Comparison of ENCODE assay signal across 1 cellular context in the genomic region with DNA sequence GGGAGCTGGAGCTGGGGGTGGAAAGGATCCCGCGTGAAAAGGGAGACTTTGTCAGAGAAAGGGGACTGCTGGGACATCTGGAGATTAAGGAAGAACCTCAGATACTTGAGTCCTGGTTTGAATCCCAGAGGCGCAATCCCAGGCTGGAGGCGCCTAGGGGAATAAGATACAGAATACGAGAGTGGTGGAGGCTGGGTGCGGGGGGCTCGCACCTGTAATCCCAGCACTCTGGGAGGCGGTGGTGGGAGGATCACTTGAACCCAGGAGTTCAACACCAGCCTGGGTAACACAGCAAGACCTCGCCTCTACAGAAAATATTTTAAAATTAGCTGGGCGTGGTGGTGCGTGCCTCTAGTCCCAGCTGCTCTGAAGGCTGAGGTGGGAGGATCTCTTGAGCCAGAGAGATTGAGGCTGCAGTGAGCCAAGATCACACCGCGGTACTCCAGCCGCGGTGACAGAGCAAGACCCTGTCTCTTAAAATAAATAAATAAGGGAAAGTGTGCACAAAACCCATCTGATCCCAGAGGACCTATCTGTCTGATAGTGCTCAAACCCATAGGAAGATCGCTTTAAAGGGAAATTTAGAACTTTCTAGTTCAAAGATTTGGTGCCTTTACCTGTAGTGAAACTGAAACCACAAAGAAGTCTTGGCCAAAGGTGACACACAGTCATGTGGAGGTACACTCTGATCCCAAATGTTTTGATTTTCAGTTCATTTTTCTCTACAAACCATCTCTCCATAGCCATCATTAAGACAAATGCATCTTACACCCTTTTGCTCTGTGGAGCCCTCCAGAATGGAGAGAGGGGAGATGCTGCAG.
TF ChIP-seq lines count a peak whose summit lies in the region.

No MANE protein-coding gene starts in this region.

TF ChIP-seq in HepG2, 621 proteins besides CTCF, POLR2A, EP300 and RAD21 (continues in another document):
- TF ChIP-seq SMAD9 (CRISPR knock-in tag; IDR thresholded peaks at IDR 0.05) (0 out of 2 replicates have a peak, but pooled peaks have one; percentile 0), NFIC (IDR thresholded peaks at IDR 0.05; ENCODE audit: low read length) (no peak), ESRRA (CRISPR knock-in tag; IDR thresholded peaks at IDR 0.05; ENCODE audit: low read depth) (no peak), AKAP8 (CRISPR knock-in tag; IDR thresholded peaks at IDR 0.05) (no peak), MLLT10 (CRISPR knock-in tag; IDR thresholded peaks at IDR 0.05) (no peak), ZNF619 (CRISPR knock-in tag; IDR thresholded peaks at IDR 0.05) (no peak), MYC (CRISPR knock-in tag; IDR thresholded peaks at IDR 0.05; ENCODE audit: borderline replicate concordance) (no peak), ZNF550 (CRISPR knock-in tag; IDR thresholded peaks at IDR 0.05; ENCODE audit: borderline replicate concordance) (no peak), KLF9 (CRISPR knock-in tag; IDR thresholded peaks at IDR 0.05; ENCODE audit: low read depth) (no peak), KDM6A (CRISPR knock-in tag; IDR thresholded peaks at IDR 0.05; ENCODE audit: low read depth) (no peak), NCOA1 (CRISPR knock-in tag; IDR thresholded peaks at IDR 0.05) (0 out of 2 replicates have a peak, but pooled peaks have one; percentile 4), MTF2 (CRISPR knock-in tag; IDR thresholded peaks at IDR 0.05; ENCODE audit: borderline replicate concordance) (no peak), HMG20A (CRISPR knock-in tag; IDR thresholded peaks at IDR 0.05; ENCODE audit: borderline replicate concordance) (no peak), ELF4 (CRISPR knock-in tag; IDR thresholded peaks at IDR 0.05; ENCODE audit: borderline replicate concordance) (no peak), DR1 (CRISPR knock-in tag; IDR thresholded peaks at IDR 0.05) (0 out of 2 replicates have a peak, but pooled peaks have one; percentile 2), RARA (CRISPR knock-in tag; IDR thresholded peaks at IDR 0.05) (no peak), PHF8 (CRISPR knock-in tag; IDR thresholded peaks at IDR 0.05) (no peak), RARG (CRISPR knock-in tag; IDR thresholded peaks at IDR 0.05; ENCODE audit: low read depth) (no peak), ZNF20 (CRISPR knock-in tag; IDR thresholded peaks at IDR 0.05) (0 out of 2 replicates have a peak, but pooled peaks have one; percentile 12), PAX8 (CRISPR knock-in tag; IDR thresholded peaks at IDR 0.05; ENCODE audit: borderline replicate concordance) (no peak), KDM5A (IDR thresholded peaks at IDR 0.05; ENCODE audit: borderline replicate concordance, low read length) (no peak), ZNF749 (CRISPR knock-in tag; IDR thresholded peaks at IDR 0.05; ENCODE audit: borderline replicate concordance) (no peak), SATB2 (CRISPR knock-in tag; IDR thresholded peaks at IDR 0.05) (no peak), HNF4G (IDR thresholded peaks at IDR 0.05; ENCODE audit: borderline replicate concordance, low read depth, low read length) (no peak), HNF4G (CRISPR knock-in tag; IDR thresholded peaks at IDR 0.05; ENCODE audit: borderline replicate concordance, low read depth) (no peak), RBAK (CRISPR knock-in tag; IDR thresholded peaks at IDR 0.05) (no peak; the same call in 1 of the 2 replicates), TBX3 (IDR thresholded peaks at IDR 0.05; ENCODE audit: borderline replicate concordance) (no peak), TGIF2 (CRISPR knock-in tag; IDR thresholded peaks at IDR 0.05) (no peak), NONO (IDR thresholded peaks at IDR 0.05) (no peak), NONO (CRISPR knock-in tag; conservative IDR thresholded peaks at IDR 0.05) (no peak), MIER3 (CRISPR knock-in tag; IDR thresholded peaks at IDR 0.05; ENCODE audit: borderline replicate concordance) (0 out of 2 replicates have a peak, but pooled peaks have one; percentile 4), ETV5 (CRISPR knock-in tag; IDR thresholded peaks at IDR 0.05; ENCODE audit: borderline replicate concordance) (no peak), HNF4A (CRISPR knock-in tag; IDR thresholded peaks at IDR 0.05) (no peak), SP2 (CRISPR knock-in tag; IDR thresholded peaks at IDR 0.05) (no peak), NFKBIZ (CRISPR knock-in tag; IDR thresholded peaks at IDR 0.05) (no peak), U2AF2 (IDR thresholded peaks at IDR 0.05; ENCODE audit: low read depth, low read length) (no peak), ZNF713 (CRISPR knock-in tag; IDR thresholded peaks at IDR 0.05) (no peak), BHLHE40 (IDR thresholded peaks at IDR 0.05; ENCODE audit: low read length) (no peak), NR2C2 (CRISPR knock-in tag; IDR thresholded peaks at IDR 0.05; ENCODE audit: borderline replicate concordance) (no peak; the same call in 1 of the 2 replicates), KLF13 (CRISPR knock-in tag; IDR thresholded peaks at IDR 0.05) (no peak), NFKB2 (CRISPR knock-in tag; IDR thresholded peaks at IDR 0.05; ENCODE audit: borderline replicate concordance) (no peak), ZKSCAN5 (CRISPR knock-in tag; IDR thresholded peaks at IDR 0.05) (no peak), SMAD1 (CRISPR knock-in tag; IDR thresholded peaks at IDR 0.05; ENCODE audit: borderline replicate concordance, low read depth) (no peak), ZZZ3 (CRISPR knock-in tag; IDR thresholded peaks at IDR 0.05; ENCODE audit: borderline replicate concordance) (no peak), KDM5B (CRISPR knock-in tag; IDR thresholded peaks at IDR 0.05; ENCODE audit: borderline replicate concordance) (0 out of 2 replicates have a peak, but pooled peaks have one; percentile 4), MAF1 (CRISPR knock-in tag; IDR thresholded peaks at IDR 0.05; ENCODE audit: borderline replicate concordance) (peak; percentile 2; the same call in 1 of the 2 replicates), ZNF598 (CRISPR knock-in tag; IDR thresholded peaks at IDR 0.05; ENCODE audit: borderline replicate concordance) (peak; percentile 2; the same call in 1 of the 2 replicates), HOXA5 (CRISPR knock-in tag; IDR thresholded peaks at IDR 0.05) (no peak; the same call in 1 of the 2 replicates), ZSCAN29 (CRISPR knock-in tag; conservative IDR thresholded peaks at IDR 0.05) (no peak), MED1 (CRISPR knock-in tag; IDR thresholded peaks at IDR 0.05) (no peak), MAFK (conservative IDR thresholded peaks at IDR 0.05 in 1 of 2, IDR thresholded peaks at IDR 0.05 in 1 of 2; ENCODE audit: low read length in 2 of 2) (no peak)
- TF ChIP-seq, protein P1, sequence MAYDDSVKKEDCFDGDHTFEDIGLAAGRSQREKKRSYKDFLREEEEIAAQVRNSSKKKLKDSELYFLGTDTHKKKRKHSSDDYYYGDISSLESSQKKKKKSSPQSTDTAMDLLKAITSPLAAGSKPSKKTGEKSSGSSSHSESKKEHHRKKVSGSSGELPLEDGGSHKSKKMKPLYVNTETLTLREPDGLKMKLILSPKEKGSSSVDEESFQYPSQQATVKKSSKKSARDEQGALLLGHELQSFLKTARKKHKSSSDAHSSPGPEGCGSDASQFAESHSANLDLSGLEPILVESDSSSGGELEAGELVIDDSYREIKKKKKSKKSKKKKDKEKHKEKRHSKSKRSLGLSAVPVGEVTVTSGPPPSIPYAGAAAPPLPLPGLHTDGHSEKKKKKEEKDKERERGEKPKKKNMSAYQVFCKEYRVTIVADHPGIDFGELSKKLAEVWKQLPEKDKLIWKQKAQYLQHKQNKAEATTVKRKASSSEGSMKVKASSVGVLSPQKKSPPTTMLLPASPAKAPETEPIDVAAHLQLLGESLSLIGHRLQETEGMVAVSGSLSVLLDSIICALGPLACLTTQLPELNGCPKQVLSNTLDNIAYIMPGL (CRISPR knock-in tag; IDR thresholded peaks at IDR 0.05; ENCODE audit: borderline replicate concordance in 1 of 2, low read depth in 1 of 2) = 0 out of 4 replicates have a peak, but pooled peaks of 1 of the 2 experiments have one; percentile 31
- TF ChIP-seq, protein P2, sequence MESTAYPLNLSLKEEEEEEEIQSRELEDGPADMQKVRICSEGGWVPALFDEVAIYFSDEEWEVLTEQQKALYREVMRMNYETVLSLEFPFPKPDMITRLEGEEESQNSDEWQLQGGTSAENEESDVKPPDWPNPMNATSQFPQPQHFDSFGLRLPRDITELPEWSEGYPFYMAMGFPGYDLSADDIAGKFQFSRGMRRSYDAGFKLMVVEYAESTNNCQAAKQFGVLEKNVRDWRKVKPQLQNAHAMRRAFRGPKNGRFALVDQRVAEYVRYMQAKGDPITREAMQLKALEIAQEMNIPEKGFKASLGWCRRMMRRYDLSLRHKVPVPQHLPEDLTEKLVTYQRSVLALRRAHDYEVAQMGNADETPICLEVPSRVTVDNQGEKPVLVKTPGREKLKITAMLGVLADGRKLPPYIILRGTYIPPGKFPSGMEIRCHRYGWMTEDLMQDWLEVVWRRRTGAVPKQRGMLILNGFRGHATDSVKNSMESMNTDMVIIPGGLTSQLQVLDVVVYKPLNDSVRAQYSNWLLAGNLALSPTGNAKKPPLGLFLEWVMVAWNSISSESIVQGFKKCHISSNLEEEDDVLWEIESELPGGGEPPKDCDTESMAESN (CRISPR knock-in tag; conservative IDR thresholded peaks at IDR 0.05) = no peak
- TF ChIP-seq, protein P3, sequence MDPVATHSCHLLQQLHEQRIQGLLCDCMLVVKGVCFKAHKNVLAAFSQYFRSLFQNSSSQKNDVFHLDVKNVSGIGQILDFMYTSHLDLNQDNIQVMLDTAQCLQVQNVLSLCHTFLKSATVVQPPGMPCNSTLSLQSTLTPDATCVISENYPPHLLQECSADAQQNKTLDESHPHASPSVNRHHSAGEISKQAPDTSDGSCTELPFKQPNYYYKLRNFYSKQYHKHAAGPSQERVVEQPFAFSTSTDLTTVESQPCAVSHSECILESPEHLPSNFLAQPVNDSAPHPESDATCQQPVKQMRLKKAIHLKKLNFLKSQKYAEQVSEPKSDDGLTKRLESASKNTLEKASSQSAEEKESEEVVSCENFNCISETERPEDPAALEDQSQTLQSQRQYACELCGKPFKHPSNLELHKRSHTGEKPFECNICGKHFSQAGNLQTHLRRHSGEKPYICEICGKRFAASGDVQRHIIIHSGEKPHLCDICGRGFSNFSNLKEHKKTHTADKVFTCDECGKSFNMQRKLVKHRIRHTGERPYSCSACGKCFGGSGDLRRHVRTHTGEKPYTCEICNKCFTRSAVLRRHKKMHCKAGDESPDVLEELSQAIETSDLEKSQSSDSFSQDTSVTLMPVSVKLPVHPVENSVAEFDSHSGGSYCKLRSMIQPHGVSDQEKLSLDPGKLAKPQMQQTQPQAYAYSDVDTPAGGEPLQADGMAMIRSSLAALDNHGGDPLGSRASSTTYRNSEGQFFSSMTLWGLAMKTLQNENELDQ (CRISPR knock-in tag; IDR thresholded peaks at IDR 0.05; ENCODE audit: borderline replicate concordance) = no peak
- TF ChIP-seq, protein P4, sequence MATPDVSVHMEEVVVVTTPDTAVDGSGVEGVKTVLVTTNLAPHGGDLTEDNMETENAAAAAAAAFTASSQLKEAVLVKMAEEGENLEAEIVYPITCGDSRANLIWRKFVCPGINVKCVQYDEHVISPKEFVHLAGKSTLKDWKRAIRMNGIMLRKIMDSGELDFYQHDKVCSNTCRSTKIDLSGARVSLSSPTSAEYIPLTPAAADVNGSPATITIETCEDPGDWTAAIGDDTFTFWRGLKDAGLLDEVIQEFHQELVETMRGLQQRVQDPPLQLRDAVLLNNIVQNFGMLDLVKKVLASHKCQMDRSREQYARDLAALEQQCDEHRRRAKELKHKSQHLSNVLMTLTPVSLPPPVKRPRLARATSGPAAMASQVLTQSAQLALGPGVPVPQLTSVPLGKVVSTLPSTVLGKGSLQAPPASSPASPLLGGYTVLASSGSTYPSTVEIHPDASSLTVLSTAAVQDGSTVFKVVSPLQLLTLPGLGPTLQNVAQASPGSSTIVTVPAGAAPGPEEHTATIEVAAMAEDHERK (CRISPR knock-in tag; IDR thresholded peaks at IDR 0.05; ENCODE audit: low read depth) = no peak
- TF ChIP-seq, protein P5, sequence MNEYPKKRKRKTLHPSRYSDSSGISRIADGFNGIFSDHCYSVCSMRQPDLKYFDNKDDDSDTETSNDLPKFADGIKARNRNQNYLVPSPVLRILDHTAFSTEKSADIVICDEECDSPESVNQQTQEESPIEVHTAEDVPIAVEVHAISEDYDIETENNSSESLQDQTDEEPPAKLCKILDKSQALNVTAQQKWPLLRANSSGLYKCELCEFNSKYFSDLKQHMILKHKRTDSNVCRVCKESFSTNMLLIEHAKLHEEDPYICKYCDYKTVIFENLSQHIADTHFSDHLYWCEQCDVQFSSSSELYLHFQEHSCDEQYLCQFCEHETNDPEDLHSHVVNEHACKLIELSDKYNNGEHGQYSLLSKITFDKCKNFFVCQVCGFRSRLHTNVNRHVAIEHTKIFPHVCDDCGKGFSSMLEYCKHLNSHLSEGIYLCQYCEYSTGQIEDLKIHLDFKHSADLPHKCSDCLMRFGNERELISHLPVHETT (CRISPR knock-in tag; conservative IDR thresholded peaks at IDR 0.05) = no peak
- TF ChIP-seq, protein P6, sequence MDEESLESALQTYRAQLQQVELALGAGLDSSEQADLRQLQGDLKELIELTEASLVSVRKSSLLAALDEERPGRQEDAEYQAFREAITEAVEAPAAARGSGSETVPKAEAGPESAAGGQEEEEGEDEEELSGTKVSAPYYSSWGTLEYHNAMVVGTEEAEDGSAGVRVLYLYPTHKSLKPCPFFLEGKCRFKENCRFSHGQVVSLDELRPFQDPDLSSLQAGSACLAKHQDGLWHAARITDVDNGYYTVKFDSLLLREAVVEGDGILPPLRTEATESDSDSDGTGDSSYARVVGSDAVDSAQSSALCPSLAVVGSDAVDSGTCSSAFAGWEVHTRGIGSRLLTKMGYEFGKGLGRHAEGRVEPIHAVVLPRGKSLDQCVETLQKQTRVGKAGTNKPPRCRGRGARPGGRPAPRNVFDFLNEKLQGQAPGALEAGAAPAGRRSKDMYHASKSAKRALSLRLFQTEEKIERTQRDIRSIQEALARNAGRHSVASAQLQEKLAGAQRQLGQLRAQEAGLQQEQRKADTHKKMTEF (CRISPR knock-in tag; IDR thresholded peaks at IDR 0.05) = peak; percentile 6; the same call in 1 of the 2 replicates
- TF ChIP-seq, protein P7, sequence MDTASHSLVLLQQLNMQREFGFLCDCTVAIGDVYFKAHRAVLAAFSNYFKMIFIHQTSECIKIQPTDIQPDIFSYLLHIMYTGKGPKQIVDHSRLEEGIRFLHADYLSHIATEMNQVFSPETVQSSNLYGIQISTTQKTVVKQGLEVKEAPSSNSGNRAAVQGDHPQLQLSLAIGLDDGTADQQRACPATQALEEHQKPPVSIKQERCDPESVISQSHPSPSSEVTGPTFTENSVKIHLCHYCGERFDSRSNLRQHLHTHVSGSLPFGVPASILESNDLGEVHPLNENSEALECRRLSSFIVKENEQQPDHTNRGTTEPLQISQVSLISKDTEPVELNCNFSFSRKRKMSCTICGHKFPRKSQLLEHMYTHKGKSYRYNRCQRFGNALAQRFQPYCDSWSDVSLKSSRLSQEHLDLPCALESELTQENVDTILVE (CRISPR knock-in tag; IDR thresholded peaks at IDR 0.05) = peak; percentile 8; the same call in 1 of the 2 replicates
- TF ChIP-seq, protein P8, sequence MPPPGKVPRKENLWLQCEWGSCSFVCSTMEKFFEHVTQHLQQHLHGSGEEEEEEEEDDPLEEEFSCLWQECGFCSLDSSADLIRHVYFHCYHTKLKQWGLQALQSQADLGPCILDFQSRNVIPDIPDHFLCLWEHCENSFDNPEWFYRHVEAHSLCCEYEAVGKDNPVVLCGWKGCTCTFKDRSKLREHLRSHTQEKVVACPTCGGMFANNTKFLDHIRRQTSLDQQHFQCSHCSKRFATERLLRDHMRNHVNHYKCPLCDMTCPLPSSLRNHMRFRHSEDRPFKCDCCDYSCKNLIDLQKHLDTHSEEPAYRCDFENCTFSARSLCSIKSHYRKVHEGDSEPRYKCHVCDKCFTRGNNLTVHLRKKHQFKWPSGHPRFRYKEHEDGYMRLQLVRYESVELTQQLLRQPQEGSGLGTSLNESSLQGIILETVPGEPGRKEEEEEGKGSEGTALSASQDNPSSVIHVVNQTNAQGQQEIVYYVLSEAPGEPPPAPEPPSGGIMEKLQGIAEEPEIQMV (CRISPR knock-in tag; IDR thresholded peaks at IDR 0.05; ENCODE audit: low read depth) = no peak
